Comparison of ENCODE assay signal across 39 cellular contexts in the genomic region with DNA sequence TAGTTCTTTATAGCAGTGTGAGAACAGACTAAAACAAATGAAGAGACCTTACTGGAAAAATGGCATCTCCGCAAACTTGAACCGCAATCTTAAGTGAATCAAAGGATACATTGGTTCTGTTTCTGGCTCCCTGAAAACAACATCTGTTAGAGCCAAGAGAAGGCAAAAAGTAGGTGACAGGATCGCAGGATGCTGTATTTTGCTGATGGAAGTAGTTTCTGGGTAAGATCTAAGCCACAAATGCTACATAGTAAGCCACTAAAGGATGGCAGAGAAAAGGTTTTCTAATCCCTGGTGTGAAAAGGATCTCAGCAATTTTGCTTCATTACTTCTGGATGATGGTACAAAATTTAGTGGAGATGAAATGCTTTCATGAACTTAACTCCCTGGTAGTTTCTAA.
"Had no signal": no experiment of that assay in that cellular context is flagged by ENCODE, and none has a peak within 500 bp of the region (broad histone marks: within the 10 kb centered on the region; RNA-seq: fewer than 3 reads in every experiment).

No MANE protein-coding gene starts in this region.

- H3K4me3 Mint-ChIP-seq: activated naive CD4-positive, alpha-beta T cell treated with anti-CD3 and anti-CD28 coated beads for 36 hours; activated naive CD4-positive, alpha-beta T cell treated with anti-CD3 and anti-CD28 coated beads, Interleukin-2, amount 10 ng/mL, durations not matched to agents 7 days and 5 days; activated naive CD4-positive, alpha-beta T cell treated with anti-CD3 and anti-CD28 coated beads, Interleukin-2, amount 50 U/mL, for 24 hours; activated naive CD8-positive, alpha-beta T cell; activated naive CD8-positive, alpha-beta T cell treated with anti-CD3 and anti-CD28 coated beads for 36 hours; activated naive CD8-positive, alpha-beta T cell treated with anti-CD3 and anti-CD28 coated beads, Interleukin-2, amount 10 ng/mL, durations not matched to agents 7 days and 5 days; activated naive CD8-positive, alpha-beta T cell treated with anti-CD3 and anti-CD28 coated beads, Interleukin-2, amount 50 U/mL, for 24 hours; activated T-cell treated with anti-CD3 and anti-CD28 coated beads, Interleukin-2, amount 50 U/mL, for 4 hours; activated T-cell treated with anti-CD3 and anti-CD28 coated beads, Interleukin-2, amount 50 U/mL, for 72 hours; activated T-helper 1 cell treated with anti-CD3 and anti-CD28 coated beads, Interleukin-12 subunit alpha, Interleukin-12 subunit beta, Interleukin-2, Interleukin-4 antibody, amounts not matched to agents 30 ng/mL and 10 ng/mL and 1 ng/mL, durations not matched to agents 14 hours and 24 hours and 36 hours; activated T-helper 17 cell treated with anti-CD3 and anti-CD28 coated beads, Interleukin-2, amount 50 U/mL, for 72 hours; brain; central memory CD8-positive, alpha-beta T cell had no signal

- H3K36me3 Mint-ChIP-seq: activated naive CD4-positive, alpha-beta T cell treated with anti-CD3 and anti-CD28 coated beads, Interleukin-2, amount 10 ng/mL, durations not matched to agents 7 days and 5 days; activated naive CD4-positive, alpha-beta T cell treated with anti-CD3 and anti-CD28 coated beads, Interleukin-2, amount 50 U/mL, for 24 hours; activated naive CD8-positive, alpha-beta T cell; activated naive CD8-positive, alpha-beta T cell treated with anti-CD3 and anti-CD28 coated beads for 36 hours; activated naive CD8-positive, alpha-beta T cell treated with anti-CD3 and anti-CD28 coated beads, Interleukin-2, amount 10 ng/mL, durations not matched to agents 7 days and 5 days; brain had no signal

- DNase-seq: activated effector memory CD4-positive, alpha-beta T cell treated with anti-CD3 and anti-CD28 coated beads, Interleukin-2, amount 50 U/mL, for 16 hours; activated effector memory CD4-positive, alpha-beta T cell treated with Interleukin-2 at 50 U/mL for 16 hours; activated gamma-delta T cell; activated gamma-delta T cell treated with Interleukin-2 at 50 U/mL for 16 hours; activated naive CD4-positive, alpha-beta T cell; activated naive CD4-positive, alpha-beta T cell treated with anti-CD3 and anti-CD28 coated beads for 36 hours; activated naive CD4-positive, alpha-beta T cell treated with anti-CD3 and anti-CD28 coated beads, Interleukin-2, amount 10 ng/mL, durations not matched to agents 7 days and 5 days; activated naive CD4-positive, alpha-beta T cell treated with anti-CD3 and anti-CD28 coated beads, Interleukin-2, amount 50 U/mL, for 16 hours; activated naive CD4-positive, alpha-beta T cell treated with Interleukin-2 at 50 U/mL for 16 hours; activated naive CD8-positive, alpha-beta T cell treated with anti-CD3 and anti-CD28 coated beads for 36 hours; activated naive CD8-positive, alpha-beta T cell treated with anti-CD3 and anti-CD28 coated beads, Interleukin-2, amount 10 ng/mL, durations not matched to agents 7 days and 5 days; activated naive CD8-positive, alpha-beta T cell treated with anti-CD3 and anti-CD28 coated beads, Interleukin-2, amount 50 U/mL, for 24 hours; activated T-cell treated with anti-CD3 and anti-CD28 coated beads, Interleukin-2, amount 50 U/mL, for 4 hours; activated T-cell treated with anti-CD3 and anti-CD28 coated beads, Interleukin-2, amount 50 U/mL, for 48 hours; activated T-cell treated with anti-CD3 and anti-CD28 coated beads, Interleukin-2, amount 50 U/mL, for 72 hours; adrenal gland; amniotic stem cell; amygdala; anterior cingulate cortex; aorta; body of pancreas; brain microvascular endothelial cell; caudate nucleus; central memory CD4-positive, alpha-beta T cell; cerebellar nuclear complex had no signal

- FAIRE-seq: astrocyte, bronchial epithelial cell, colon had no signal

- H3K27ac Mint-ChIP-seq: activated naive CD4-positive, alpha-beta T cell treated with anti-CD3 and anti-CD28 coated beads for 36 hours; activated naive CD4-positive, alpha-beta T cell treated with anti-CD3 and anti-CD28 coated beads, Interleukin-2, amount 10 ng/mL, durations not matched to agents 7 days and 5 days; activated naive CD4-positive, alpha-beta T cell treated with anti-CD3 and anti-CD28 coated beads, Interleukin-2, amount 50 U/mL, for 24 hours; activated naive CD4-positive, alpha-beta T cell treated with anti-CD3 and anti-CD28 coated beads, Interleukin-2, amount 50 U/mL, for 72 hours; activated naive CD8-positive, alpha-beta T cell; activated naive CD8-positive, alpha-beta T cell treated with anti-CD3 and anti-CD28 coated beads for 36 hours; activated naive CD8-positive, alpha-beta T cell treated with anti-CD3 and anti-CD28 coated beads, Interleukin-2, amount 10 ng/mL, durations not matched to agents 7 days and 5 days; activated naive CD8-positive, alpha-beta T cell treated with anti-CD3 and anti-CD28 coated beads, Interleukin-2, amount 50 U/mL, for 24 hours; activated T-cell treated with anti-CD3 and anti-CD28 coated beads, Interleukin-2, amount 50 U/mL, for 72 hours; activated T-helper 1 cell treated with anti-CD3 and anti-CD28 coated beads, Interleukin-12 subunit alpha, Interleukin-12 subunit beta, Interleukin-2, Interleukin-4 antibody, amounts not matched to agents 30 ng/mL and 10 ng/mL and 1 ng/mL, durations not matched to agents 14 hours and 24 hours and 36 hours; activated T-helper 17 cell treated with anti-CD3 and anti-CD28 coated beads, Interleukin-2, amount 50 U/mL, for 72 hours; activated T-helper 2 cell treated with anti-CD3 and anti-CD28 coated beads, Interferon-gamma antibody, Interleukin-2, Interleukin-4, amounts not matched to agents 10 μg/mL and 5 μg/mL and 100 μg/mL, durations not matched to agents 14 hours and 24 hours and 36 hours; brain had no signal

- H3K4me1 ChIP-seq: ascending aorta, breast epithelium had no signal

- H3K4me3 ChIP-seq: adrenal gland, ascending aorta, body of pancreas, breast epithelium, cardiac muscle cell had no signal

- H3K36me3 ChIP-seq: adrenal gland, ascending aorta, brain microvascular endothelial cell, breast epithelium, cardiac muscle cell had no signal

- H3K27me3 ChIP-seq: adrenal gland, ascending aorta, body of pancreas, breast epithelium, cardiac muscle cell had no signal

- H3K27ac ChIP-seq: adrenal gland, ascending aorta, body of pancreas, brain microvascular endothelial cell, breast epithelium, cardiac muscle cell had no signal

- H3K9me3 Mint-ChIP-seq: activated naive CD4-positive, alpha-beta T cell treated with anti-CD3 and anti-CD28 coated beads for 36 hours; activated naive CD4-positive, alpha-beta T cell treated with anti-CD3 and anti-CD28 coated beads, Interleukin-2, amount 10 ng/mL, durations not matched to agents 7 days and 5 days; activated naive CD4-positive, alpha-beta T cell treated with anti-CD3 and anti-CD28 coated beads, Interleukin-2, amount 50 U/mL, for 24 hours; activated T-cell treated with anti-CD3 and anti-CD28 coated beads, Interleukin-2, amount 50 U/mL, for 4 hours; activated T-cell treated with anti-CD3 and anti-CD28 coated beads, Interleukin-2, amount 50 U/mL, for 72 hours; activated T-helper 1 cell treated with anti-CD3 and anti-CD28 coated beads, Interleukin-12 subunit alpha, Interleukin-12 subunit beta, Interleukin-2, Interleukin-4 antibody, amounts not matched to agents 30 ng/mL and 10 ng/mL and 1 ng/mL, durations not matched to agents 14 hours and 24 hours and 36 hours; activated T-helper 17 cell treated with anti-CD3 and anti-CD28 coated beads, Interleukin-2, amount 50 U/mL, for 72 hours; activated T-helper 2 cell treated with anti-CD3 and anti-CD28 coated beads, Interferon-gamma antibody, Interleukin-2, Interleukin-4, amounts not matched to agents 10 μg/mL and 5 μg/mL and 100 μg/mL, durations not matched to agents 14 hours and 24 hours and 36 hours; central memory CD8-positive, alpha-beta T cell had no signal

- H3K9me3 ChIP-seq: adrenal gland, ascending aorta, body of pancreas, breast epithelium had no signal

- ATAC-seq: activated naive CD4-positive, alpha-beta T cell treated with anti-CD3 and anti-CD28 coated beads, Interleukin-2, amount 50 U/mL, for 72 hours; activated naive CD8-positive, alpha-beta T cell treated with anti-CD3 and anti-CD28 coated beads, Interleukin-2, amount 50 U/mL, for 24 hours; activated T-cell treated with anti-CD3 and anti-CD28 coated beads, Interleukin-2, amount 50 U/mL, for 4 hours; activated T-cell treated with anti-CD3 and anti-CD28 coated beads, Interleukin-2, amount 50 U/mL, for 72 hours; activated T-helper 17 cell treated with anti-CD3 and anti-CD28 coated beads, Interleukin-2, amount 50 U/mL, for 72 hours; body of pancreas had no signal

- H3K27me3 Mint-ChIP-seq: activated naive CD4-positive, alpha-beta T cell treated with anti-CD3 and anti-CD28 coated beads, Interleukin-2, amount 10 ng/mL, durations not matched to agents 7 days and 5 days; brain had no signal

- H3K4me1 Mint-ChIP-seq: activated naive CD4-positive, alpha-beta T cell treated with anti-CD3 and anti-CD28 coated beads, Interleukin-2, amount 10 ng/mL, durations not matched to agents 7 days and 5 days; activated naive CD4-positive, alpha-beta T cell treated with anti-CD3 and anti-CD28 coated beads, Interleukin-2, amount 50 U/mL, for 24 hours; activated naive CD8-positive, alpha-beta T cell treated with anti-CD3 and anti-CD28 coated beads, Interleukin-2, amount 10 ng/mL, durations not matched to agents 7 days and 5 days; central memory CD8-positive, alpha-beta T cell had no signal
